In the genomic region with DNA sequence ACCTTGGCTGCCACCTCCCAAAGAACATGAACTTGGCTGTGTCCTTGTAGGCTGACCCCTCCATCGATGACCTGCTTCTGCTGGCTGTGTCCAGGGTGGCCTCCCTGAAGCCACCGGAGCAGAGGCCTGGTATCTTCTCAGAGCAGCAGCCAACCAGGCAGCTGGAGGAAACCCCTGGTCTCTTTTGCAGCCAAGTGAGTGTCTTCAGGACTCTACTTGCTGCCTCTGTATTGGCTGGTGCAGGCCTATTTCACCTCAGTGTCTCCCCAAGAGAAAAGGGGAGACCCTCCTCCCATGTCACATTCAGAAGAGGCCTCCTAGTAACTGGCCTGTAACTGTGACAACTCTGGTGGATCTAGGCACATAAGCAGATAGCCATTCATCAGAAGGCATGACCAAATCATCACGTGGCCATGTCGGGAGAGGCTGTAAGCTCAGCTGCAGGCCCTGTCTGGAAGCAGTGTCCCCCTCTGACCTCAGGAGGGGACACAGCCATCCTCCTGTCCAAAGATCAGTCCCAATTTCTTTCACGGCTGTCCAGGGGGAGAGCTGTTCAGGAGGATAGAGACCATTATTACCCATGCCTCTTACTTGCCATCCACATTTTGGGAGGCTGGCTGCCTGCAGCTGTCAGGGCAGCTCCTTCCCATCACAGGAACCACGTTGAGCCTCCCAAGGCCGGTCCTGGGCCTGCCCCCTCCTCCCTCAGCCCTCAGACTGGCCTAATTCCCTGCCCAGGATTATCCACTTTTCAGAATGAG, we compare ENCODE assay signal across 1 cellular context.
A peak's percentile ranks its signal among the peaks of the same experiment; 100 is the strongest.
TF ChIP-seq lines count a peak whose summit lies in the region.

No MANE protein-coding gene starts in this region.

TF ChIP-seq in HepG2, 621 proteins besides CTCF, POLR2A, EP300 and RAD21 (continued from another document and continues in another):
- TF ChIP-seq, protein P1, sequence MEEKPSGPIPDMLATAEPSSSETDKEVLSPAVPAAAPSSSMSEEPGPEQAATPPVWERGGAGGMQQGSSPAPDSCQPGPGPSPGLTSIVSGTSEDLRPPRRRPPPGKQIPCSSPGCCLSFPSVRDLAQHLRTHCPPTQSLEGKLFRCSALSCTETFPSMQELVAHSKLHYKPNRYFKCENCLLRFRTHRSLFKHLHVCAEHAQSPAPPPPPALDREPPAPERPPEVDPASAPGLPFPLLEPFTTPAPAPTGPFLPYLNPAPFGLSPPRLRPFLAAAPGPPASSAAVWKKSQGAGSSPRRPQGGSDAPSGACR (CRISPR knock-in tag; IDR thresholded peaks at IDR 0.05), result no peak
- peak; percentile 91 for TF ChIP-seq ZNF446 (CRISPR knock-in tag; IDR thresholded peaks at IDR 0.05)
- peak; percentile 53 for TF ChIP-seq RBFOX2 (IDR thresholded peaks at IDR 0.05; ENCODE audit: low read depth, low read length)
- TF ChIP-seq, protein P2, sequence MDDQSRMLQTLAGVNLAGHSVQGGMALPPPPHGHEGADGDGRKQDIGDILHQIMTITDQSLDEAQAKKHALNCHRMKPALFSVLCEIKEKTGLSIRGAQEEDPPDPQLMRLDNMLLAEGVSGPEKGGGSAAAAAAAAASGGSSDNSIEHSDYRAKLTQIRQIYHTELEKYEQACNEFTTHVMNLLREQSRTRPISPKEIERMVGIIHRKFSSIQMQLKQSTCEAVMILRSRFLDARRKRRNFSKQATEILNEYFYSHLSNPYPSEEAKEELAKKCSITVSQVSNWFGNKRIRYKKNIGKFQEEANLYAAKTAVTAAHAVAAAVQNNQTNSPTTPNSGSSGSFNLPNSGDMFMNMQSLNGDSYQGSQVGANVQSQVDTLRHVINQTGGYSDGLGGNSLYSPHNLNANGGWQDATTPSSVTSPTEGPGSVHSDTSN (CRISPR knock-in tag; IDR thresholded peaks at IDR 0.05; ENCODE audit: borderline replicate concordance), result no peak
- TF ChIP-seq ZNF615 (CRISPR knock-in tag; IDR thresholded peaks at IDR 0.05; ENCODE audit: borderline replicate concordance), result no peak
- TF ChIP-seq ZBTB38 (CRISPR knock-in tag; IDR thresholded peaks at IDR 0.05), result peak; percentile 78; the same call in 1 of the 2 replicates
- no peak; the same call in 1 of the 2 replicates for TF ChIP-seq SIN3B (IDR thresholded peaks at IDR 0.05; ENCODE audit: low read length)
- TF ChIP-seq, protein P3, sequence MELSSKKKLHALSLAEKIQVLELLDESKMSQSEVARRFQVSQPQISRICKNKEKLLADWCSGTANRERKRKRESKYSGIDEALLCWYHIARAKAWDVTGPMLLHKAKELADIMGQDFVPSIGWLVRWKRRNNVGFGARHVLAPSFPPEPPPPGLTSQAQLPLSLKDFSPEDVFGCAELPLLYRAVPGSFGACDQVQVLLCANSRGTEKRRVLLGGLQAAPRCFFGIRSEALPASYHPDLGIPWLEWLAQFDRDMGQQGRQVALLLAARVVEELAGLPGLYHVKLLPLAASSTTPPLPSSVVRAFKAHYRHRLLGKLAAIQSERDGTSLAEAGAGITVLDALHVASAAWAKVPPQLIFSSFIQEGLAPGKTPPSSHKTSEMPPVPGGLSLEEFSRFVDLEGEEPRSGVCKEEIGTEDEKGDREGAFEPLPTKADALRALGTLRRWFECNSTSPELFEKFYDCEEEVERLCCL (CRISPR knock-in tag; IDR thresholded peaks at IDR 0.05; ENCODE audit: borderline replicate concordance), result no peak
- TF ChIP-seq, protein P4, sequence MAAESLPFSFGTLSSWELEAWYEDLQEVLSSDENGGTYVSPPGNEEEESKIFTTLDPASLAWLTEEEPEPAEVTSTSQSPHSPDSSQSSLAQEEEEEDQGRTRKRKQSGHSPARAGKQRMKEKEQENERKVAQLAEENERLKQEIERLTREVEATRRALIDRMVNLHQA (CRISPR knock-in tag; IDR thresholded peaks at IDR 0.05), result no peak
- TF ChIP-seq NR2C2 (CRISPR knock-in tag; IDR thresholded peaks at IDR 0.05; ENCODE audit: borderline replicate concordance), result peak; percentile 49; the same call in 1 of the 2 replicates
- peak; percentile 82 for TF ChIP-seq BCL6 (CRISPR knock-in tag; IDR thresholded peaks at IDR 0.05)
- TF ChIP-seq, protein P5, sequence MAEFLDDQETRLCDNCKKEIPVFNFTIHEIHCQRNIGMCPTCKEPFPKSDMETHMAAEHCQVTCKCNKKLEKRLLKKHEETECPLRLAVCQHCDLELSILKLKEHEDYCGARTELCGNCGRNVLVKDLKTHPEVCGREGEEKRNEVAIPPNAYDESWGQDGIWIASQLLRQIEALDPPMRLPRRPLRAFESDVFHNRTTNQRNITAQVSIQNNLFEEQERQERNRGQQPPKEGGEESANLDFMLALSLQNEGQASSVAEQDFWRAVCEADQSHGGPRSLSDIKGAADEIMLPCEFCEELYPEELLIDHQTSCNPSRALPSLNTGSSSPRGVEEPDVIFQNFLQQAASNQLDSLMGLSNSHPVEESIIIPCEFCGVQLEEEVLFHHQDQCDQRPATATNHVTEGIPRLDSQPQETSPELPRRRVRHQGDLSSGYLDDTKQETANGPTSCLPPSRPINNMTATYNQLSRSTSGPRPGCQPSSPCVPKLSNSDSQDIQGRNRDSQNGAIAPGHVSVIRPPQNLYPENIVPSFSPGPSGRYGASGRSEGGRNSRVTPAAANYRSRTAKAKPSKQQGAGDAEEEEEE (CRISPR knock-in tag; IDR thresholded peaks at IDR 0.05; ENCODE audit: borderline replicate concordance), result no peak
- TF ChIP-seq THAP11 (CRISPR knock-in tag; IDR thresholded peaks at IDR 0.05), result peak; percentile 59; the same call in 1 of the 2 replicates
- TF ChIP-seq ZNF83 (CRISPR knock-in tag; IDR thresholded peaks at IDR 0.05; ENCODE audit: borderline replicate concordance), result no peak
- no peak for TF ChIP-seq PAWR (CRISPR knock-in tag; IDR thresholded peaks at IDR 0.05; ENCODE audit: borderline replicate concordance)
- TF ChIP-seq, protein P6, sequence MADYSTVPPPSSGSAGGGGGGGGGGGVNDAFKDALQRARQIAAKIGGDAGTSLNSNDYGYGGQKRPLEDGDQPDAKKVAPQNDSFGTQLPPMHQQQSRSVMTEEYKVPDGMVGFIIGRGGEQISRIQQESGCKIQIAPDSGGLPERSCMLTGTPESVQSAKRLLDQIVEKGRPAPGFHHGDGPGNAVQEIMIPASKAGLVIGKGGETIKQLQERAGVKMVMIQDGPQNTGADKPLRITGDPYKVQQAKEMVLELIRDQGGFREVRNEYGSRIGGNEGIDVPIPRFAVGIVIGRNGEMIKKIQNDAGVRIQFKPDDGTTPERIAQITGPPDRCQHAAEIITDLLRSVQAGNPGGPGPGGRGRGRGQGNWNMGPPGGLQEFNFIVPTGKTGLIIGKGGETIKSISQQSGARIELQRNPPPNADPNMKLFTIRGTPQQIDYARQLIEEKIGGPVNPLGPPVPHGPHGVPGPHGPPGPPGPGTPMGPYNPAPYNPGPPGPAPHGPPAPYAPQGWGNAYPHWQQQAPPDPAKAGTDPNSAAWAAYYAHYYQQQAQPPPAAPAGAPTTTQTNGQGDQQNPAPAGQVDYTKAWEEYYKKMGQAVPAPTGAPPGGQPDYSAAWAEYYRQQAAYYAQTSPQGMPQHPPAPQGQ (CRISPR knock-in tag; IDR thresholded peaks at IDR 0.05; ENCODE audit: borderline replicate concordance), result peak; percentile 39; the same call in 1 of the 2 replicates
- TF ChIP-seq ZNF782 (CRISPR knock-in tag; IDR thresholded peaks at IDR 0.05; ENCODE audit: borderline replicate concordance), result no peak
- TF ChIP-seq, protein P7, sequence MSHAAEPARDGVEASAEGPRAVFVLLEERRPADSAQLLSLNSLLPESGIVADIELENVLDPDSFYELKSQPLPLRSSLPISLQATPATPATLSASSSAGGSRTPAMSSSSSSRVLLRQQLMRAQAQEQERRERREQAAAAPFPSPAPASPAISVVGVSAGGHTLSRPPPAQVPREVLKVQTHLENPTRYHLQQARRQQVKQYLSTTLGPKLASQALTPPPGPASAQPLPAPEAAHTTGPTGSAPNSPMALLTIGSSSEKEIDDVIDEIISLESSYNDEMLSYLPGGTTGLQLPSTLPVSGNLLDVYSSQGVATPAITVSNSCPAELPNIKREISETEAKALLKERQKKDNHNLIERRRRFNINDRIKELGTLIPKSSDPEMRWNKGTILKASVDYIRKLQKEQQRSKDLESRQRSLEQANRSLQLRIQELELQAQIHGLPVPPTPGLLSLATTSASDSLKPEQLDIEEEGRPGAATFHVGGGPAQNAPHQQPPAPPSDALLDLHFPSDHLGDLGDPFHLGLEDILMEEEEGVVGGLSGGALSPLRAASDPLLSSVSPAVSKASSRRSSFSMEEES (CRISPR knock-in tag; IDR thresholded peaks at IDR 0.05), result peak; percentile 92
- TF ChIP-seq, protein P8, sequence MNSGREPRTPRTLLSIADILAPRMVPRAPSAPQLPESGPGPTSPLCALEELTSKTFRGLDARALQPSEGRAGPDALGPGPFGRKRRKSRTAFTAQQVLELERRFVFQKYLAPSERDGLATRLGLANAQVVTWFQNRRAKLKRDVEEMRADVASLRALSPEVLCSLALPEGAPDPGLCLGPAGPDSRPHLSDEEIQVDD (CRISPR knock-in tag; IDR thresholded peaks at IDR 0.05; ENCODE audit: borderline replicate concordance), result no peak
- TF ChIP-seq, protein P9, sequence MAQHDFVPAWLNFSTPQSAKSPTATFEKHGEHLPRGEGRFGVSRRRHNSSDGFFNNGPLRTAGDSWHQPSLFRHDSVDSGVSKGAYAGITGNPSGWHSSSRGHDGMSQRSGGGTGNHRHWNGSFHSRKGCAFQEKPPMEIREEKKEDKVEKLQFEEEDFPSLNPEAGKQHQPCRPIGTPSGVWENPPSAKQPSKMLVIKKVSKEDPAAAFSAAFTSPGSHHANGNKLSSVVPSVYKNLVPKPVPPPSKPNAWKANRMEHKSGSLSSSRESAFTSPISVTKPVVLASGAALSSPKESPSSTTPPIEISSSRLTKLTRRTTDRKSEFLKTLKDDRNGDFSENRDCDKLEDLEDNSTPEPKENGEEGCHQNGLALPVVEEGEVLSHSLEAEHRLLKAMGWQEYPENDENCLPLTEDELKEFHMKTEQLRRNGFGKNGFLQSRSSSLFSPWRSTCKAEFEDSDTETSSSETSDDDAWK (CRISPR knock-in tag; IDR thresholded peaks at IDR 0.05), result no peak
- no peak for TF ChIP-seq TOE1 (CRISPR knock-in tag; IDR thresholded peaks at IDR 0.05)
- TF ChIP-seq ZNF180 (CRISPR knock-in tag; IDR thresholded peaks at IDR 0.05; ENCODE audit: borderline replicate concordance, low read depth), result no peak
- TF ChIP-seq RCOR2 (CRISPR knock-in tag; IDR thresholded peaks at IDR 0.05), result peak; percentile 89; the same call in 1 of the 2 replicates
- peak; percentile 78 for TF ChIP-seq HDAC1 (CRISPR knock-in tag; IDR thresholded peaks at IDR 0.05)
- TF ChIP-seq ZNF569 (CRISPR knock-in tag; IDR thresholded peaks at IDR 0.05; ENCODE audit: borderline replicate concordance), result no peak
- TF ChIP-seq, protein P10, sequence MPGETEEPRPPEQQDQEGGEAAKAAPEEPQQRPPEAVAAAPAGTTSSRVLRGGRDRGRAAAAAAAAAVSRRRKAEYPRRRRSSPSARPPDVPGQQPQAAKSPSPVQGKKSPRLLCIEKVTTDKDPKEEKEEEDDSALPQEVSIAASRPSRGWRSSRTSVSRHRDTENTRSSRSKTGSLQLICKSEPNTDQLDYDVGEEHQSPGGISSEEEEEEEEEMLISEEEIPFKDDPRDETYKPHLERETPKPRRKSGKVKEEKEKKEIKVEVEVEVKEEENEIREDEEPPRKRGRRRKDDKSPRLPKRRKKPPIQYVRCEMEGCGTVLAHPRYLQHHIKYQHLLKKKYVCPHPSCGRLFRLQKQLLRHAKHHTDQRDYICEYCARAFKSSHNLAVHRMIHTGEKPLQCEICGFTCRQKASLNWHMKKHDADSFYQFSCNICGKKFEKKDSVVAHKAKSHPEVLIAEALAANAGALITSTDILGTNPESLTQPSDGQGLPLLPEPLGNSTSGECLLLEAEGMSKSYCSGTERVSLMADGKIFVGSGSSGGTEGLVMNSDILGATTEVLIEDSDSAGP (CRISPR knock-in tag; IDR thresholded peaks at IDR 0.05; ENCODE audit: borderline replicate concordance), result peak; percentile 66
- peak; percentile 79 for TF ChIP-seq RARA (CRISPR knock-in tag; IDR thresholded peaks at IDR 0.05)
- TF ChIP-seq SALL2 (CRISPR knock-in tag; IDR thresholded peaks at IDR 0.05), result no peak
- peak; percentile 36 to 69 for TF ChIP-seq NR2F1 (CRISPR knock-in tag; IDR thresholded peaks at IDR 0.05)
- TF ChIP-seq ZNF629 (CRISPR knock-in tag; conservative IDR thresholded peaks at IDR 0.05), result no peak; the same call in 1 of the 2 replicates
- TF ChIP-seq EEA1 (CRISPR knock-in tag; IDR thresholded peaks at IDR 0.05; ENCODE audit: borderline replicate concordance), result no peak
- peak; percentile 72 for TF ChIP-seq BHLHE40 (IDR thresholded peaks at IDR 0.05; ENCODE audit: low read length)
- TF ChIP-seq ZNF382 (CRISPR knock-in tag; IDR thresholded peaks at IDR 0.05; ENCODE audit: borderline replicate concordance), result no peak
- peak; percentile 58 for TF ChIP-seq PPARG (CRISPR knock-in tag; conservative IDR thresholded peaks at IDR 0.05)
- 0 out of 2 replicates have a peak, but pooled peaks have one; percentile 54 for TF ChIP-seq RFXAP (CRISPR knock-in tag; IDR thresholded peaks at IDR 0.05; ENCODE audit: borderline replicate concordance)
- no peak for TF ChIP-seq MAFG (CRISPR knock-in tag; IDR thresholded peaks at IDR 0.05)
- TF ChIP-seq ATF1 (CRISPR knock-in tag; IDR thresholded peaks at IDR 0.05), result no peak
- TF ChIP-seq KDM3A (CRISPR knock-in tag; IDR thresholded peaks at IDR 0.05; ENCODE audit: low read depth), result no peak; the same call in 1 of the 2 replicates
- TF ChIP-seq ZNF101 (CRISPR knock-in tag; IDR thresholded peaks at IDR 0.05; ENCODE audit: borderline replicate concordance, low read depth), result no peak
- TF ChIP-seq, protein P11, sequence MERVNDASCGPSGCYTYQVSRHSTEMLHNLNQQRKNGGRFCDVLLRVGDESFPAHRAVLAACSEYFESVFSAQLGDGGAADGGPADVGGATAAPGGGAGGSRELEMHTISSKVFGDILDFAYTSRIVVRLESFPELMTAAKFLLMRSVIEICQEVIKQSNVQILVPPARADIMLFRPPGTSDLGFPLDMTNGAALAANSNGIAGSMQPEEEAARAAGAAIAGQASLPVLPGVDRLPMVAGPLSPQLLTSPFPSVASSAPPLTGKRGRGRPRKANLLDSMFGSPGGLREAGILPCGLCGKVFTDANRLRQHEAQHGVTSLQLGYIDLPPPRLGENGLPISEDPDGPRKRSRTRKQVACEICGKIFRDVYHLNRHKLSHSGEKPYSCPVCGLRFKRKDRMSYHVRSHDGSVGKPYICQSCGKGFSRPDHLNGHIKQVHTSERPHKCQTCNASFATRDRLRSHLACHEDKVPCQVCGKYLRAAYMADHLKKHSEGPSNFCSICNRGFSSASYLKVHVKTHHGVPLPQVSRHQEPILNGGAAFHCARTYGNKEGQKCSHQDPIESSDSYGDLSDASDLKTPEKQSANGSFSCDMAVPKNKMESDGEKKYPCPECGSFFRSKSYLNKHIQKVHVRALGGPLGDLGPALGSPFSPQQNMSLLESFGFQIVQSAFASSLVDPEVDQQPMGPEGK (CRISPR knock-in tag; IDR thresholded peaks at IDR 0.05), result peak; percentile 40; the same call in 1 of the 2 replicates
- peak; percentile 50; the same call in 1 of the 2 replicates for TF ChIP-seq PHF8 (CRISPR knock-in tag; IDR thresholded peaks at IDR 0.05)
- no peak for TF ChIP-seq HNRNPL (IDR thresholded peaks at IDR 0.05; ENCODE audit: low read depth, low read length)
- peak; percentile 86 for TF ChIP-seq ZNF274 (CRISPR knock-in tag; IDR thresholded peaks at IDR 0.05)
- no peak for TF ChIP-seq CENPT (CRISPR knock-in tag; IDR thresholded peaks at IDR 0.05; ENCODE audit: low read depth)
- TF ChIP-seq MIER2 (CRISPR knock-in tag; IDR thresholded peaks at IDR 0.05), result no peak; the same call in none of the 2 replicates
- peak; percentile 47; the same call in 1 of the 2 replicates for TF ChIP-seq KDM5A (IDR thresholded peaks at IDR 0.05; ENCODE audit: borderline replicate concordance, low read length)
- no peak for TF ChIP-seq ZNF552 (CRISPR knock-in tag; IDR thresholded peaks at IDR 0.05; ENCODE audit: borderline replicate concordance)
- no peak for TF ChIP-seq REXO4 (CRISPR knock-in tag; IDR thresholded peaks at IDR 0.05; ENCODE audit: borderline replicate concordance)
- TF ChIP-seq FIP1L1 (IDR thresholded peaks at IDR 0.05; ENCODE audit: borderline replicate concordance, insufficient read depth, low read depth, low read length), result no peak; the same call in 1 of the 2 replicates
- TF ChIP-seq ZNF550 (CRISPR knock-in tag; IDR thresholded peaks at IDR 0.05; ENCODE audit: borderline replicate concordance), result no peak
